In genomic region chr2:202016579-202017227, GRCh38 we compare ENCODE assay signal across 1 cellular context.
TF ChIP-seq lines count a peak whose summit lies in the region.

No MANE protein-coding gene starts in this region.

TF ChIP-seq in GM23338, 12 proteins besides CTCF, POLR2A, EP300 and RAD21 (continued from another document):
- TF ChIP-seq ZNF462 (CRISPR knock-in tag; IDR thresholded peaks at IDR 0.05) (no peak), NANOG (IDR thresholded peaks at IDR 0.05; ENCODE audit: borderline replicate concordance) (no peak), JUNB (IDR thresholded peaks at IDR 0.05; ENCODE audit: unreplicated experiment) (no peak), ZNF114 (CRISPR knock-in tag; IDR thresholded peaks at IDR 0.05) (no peak), ZNF331 (CRISPR knock-in tag; IDR thresholded peaks at IDR 0.05; ENCODE audit: low read depth) (no peak)
